In the genomic region with DNA sequence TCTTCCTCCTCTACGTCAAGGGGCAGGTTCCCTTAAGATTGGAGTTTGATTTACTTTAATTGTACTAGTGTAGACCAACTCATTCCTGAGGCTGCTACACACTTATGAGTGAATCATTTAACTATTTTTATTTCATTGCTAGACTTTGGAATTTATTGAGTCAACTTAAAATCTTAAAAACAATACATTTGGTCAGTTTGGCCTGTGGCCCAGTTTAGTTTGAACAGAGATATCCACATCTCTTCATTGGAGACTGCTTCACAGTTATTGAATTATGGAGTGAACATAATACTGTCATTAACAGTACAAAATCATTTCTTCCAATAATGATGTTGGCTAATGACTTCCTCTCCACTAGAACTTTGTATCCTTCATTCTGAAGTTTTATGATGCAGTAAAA, we compare ENCODE assay signal across 11 cellular contexts. TPM values are rescaled to one million over a fixed set of nuclear protein-coding genes. Genes with fewer than 3 reads are reported as not detected.
DNase-seq lines count a peak whose midpoint lies in the region; ATAC-seq, FAIRE-seq and TF ChIP-seq lines count a peak whose summit lies in the region.
"Had no signal": no experiment of that assay in that cellular context is flagged by ENCODE, and none has a peak within 500 bp of the region (broad histone marks: within the 10 kb centered on the region; RNA-seq: fewer than 3 reads in every experiment).

No MANE protein-coding gene starts in this region.

- peak overlapping the region; percentile 97 for H3K18ac ChIP-seq in IMR-90 (ENCODE audit: low read depth, low read length)

- no peak for TF ChIP-seq POLR2A in A549 (IDR thresholded peaks at IDR 0.05; ENCODE audit: low read length)
- TF ChIP-seq POLR2A in IMR-90 (IDR thresholded peaks at IDR 0.05; ENCODE audit: low read depth, low read length), result no peak

- H4K20me1 ChIP-seq in IMR-90 (ENCODE audit: insufficient read depth, low read length), result no peaks in the 10 kb centered on the region

- H2AK9ac ChIP-seq in IMR-90 (replicated peaks; ENCODE audit: low read depth, low read length, poor library complexity), result no peak overlapping the region

- H3K4me3 ChIP-seq in A549, result no peak overlapping the region
- no peak overlapping the region for H3K4me3 ChIP-seq in IMR-90 (ENCODE audit: insufficient read depth, low read depth, low read length)
- no peak overlapping the region for H3K4me3 ChIP-seq in bronchial epithelial cell (ENCODE audit: low read depth, low read length)

- H3K4me2 ChIP-seq in A549, result peak overlapping the region; percentile 81
- H3K4me2 ChIP-seq in IMR-90 (ENCODE audit: low read depth, low read length), result peak overlapping the region; percentile 65; the same call in 1 of the 2 replicates

- H2BK5ac ChIP-seq in IMR-90 (ENCODE audit: low read depth, low read length, poor library complexity, severe bottlenecking), result peak overlapping the region; percentile 99

- H3K9me3 ChIP-seq in A549 (no peaks in the 10 kb centered on the region), IMR-90 (ENCODE audit: control insufficient read depth, insufficient read depth, low read length) (no peaks in the 10 kb centered on the region)
- H3K9me3 ChIP-seq: neutrophil had no signal

- no peak for ATAC-seq in A549
- peak; percentile 28 for ATAC-seq in IMR-90 (ENCODE audit: low read depth)
- ATAC-seq in HG03565 (IDR thresholded peaks at IDR 0.05; ENCODE audit: unreplicated experiment), result no peak

- BruUV-seq in IMR-90 (replicated peaks; lab: Mats Ljungman, UMichigan), result no TSS peak

- TF ChIP-seq CTCF in A549 (IDR thresholded peaks at IDR 0.05) (no peak), IMR-90 (conservative IDR thresholded peaks at IDR 0.05; ENCODE audit: low read depth, low read length) (no peak), bronchial epithelial cell (IDR thresholded peaks at IDR 0.05; ENCODE audit: insufficient read depth, low read length, severe bottlenecking) (no peak)

- H3K4me1 ChIP-seq in A549 (peaks cover 66% of the 10 kb centered on the region), IMR-90 (ENCODE audit: control insufficient read depth, insufficient read depth, low read length) (peaks cover 27% of the 10 kb centered on the region)

- peaks cover 14% of the 10 kb centered on the region for H3K9me1 ChIP-seq in IMR-90 (ENCODE audit: insufficient read depth, low read length)

- H3K36me3 ChIP-seq in IMR-90 (ENCODE audit: control insufficient read depth, insufficient read depth, low read length) (no peaks in the 10 kb centered on the region), bronchial epithelial cell (ENCODE audit: control insufficient read depth, insufficient read depth, low read length) (no peaks in the 10 kb centered on the region)
- H3K36me3 ChIP-seq: neutrophil had no signal

- peak overlapping the region; percentile 85; the same call in 1 of the 2 replicates for H3K23ac ChIP-seq in IMR-90 (ENCODE audit: low read depth, low read length)

- CTCF ChIA-PET in A549 (lab: Yijun Ruan, JAX), result no interaction called here
- CTCF ChIA-PET in IMR-90 (lab: Yijun Ruan, JAX), result no interaction called here

- peak overlapping the region; percentile 72; the same call in 1 of the 2 replicates for H4K5ac ChIP-seq in IMR-90 (ENCODE audit: low read depth, low read length)

- DNase-seq in A549 (ENCODE audit: low read depth in 1 of 2, low spot score in 1 of 2) (peak in 1 of 2 experiments; percentile 62), IMR-90 (peak; percentile 93), bronchial epithelial cell (ENCODE audit: low read depth) (peak; percentile 72), kidney tubule cell (ENCODE audit: low spot score) (peak; percentile 82), NCI-H1092 treated with DMSO at 0.1 percent for 48 hours (lab: John Stamatoyannopoulos, UW) (no peak), SW480 (ENCODE audit: low spot score) (no peak), HuH-7.5 (ENCODE audit: low spot score) (no peak)

- TF ChIP-seq EP300 in A549 (IDR thresholded peaks at IDR 0.05), result 0 out of 5 replicates have a peak, but pooled peaks of 1 of the 2 experiments have one; percentile 17

- intact Hi-C loops in IMR-90 (cut with micrococcal nuclease), result no loop called here

- peak overlapping the region; percentile 97 for H2BK120ac ChIP-seq in IMR-90 (ENCODE audit: low read depth, low read length)

- no peak overlapping the region for H3K9ac ChIP-seq in IMR-90 (ENCODE audit: low read depth, low read length)

- peaks cover 3 to 41% of the 10 kb centered on the region in 2 experiments; a peak in 2 of 4 replicates for H3K79me1 ChIP-seq in IMR-90 (ENCODE audit: low read depth in 1 of 2, low read length in 2 of 2)

- 32% methylated on average over 1 of the region's 1 CpG for WGBS in A549 (ENCODE audit: missing lambda C conversion rate)
- WGBS in IMR-90 (ENCODE audit: extremely low coverage in 2 of 2, insufficient read length in 1 of 2), 2 experiments, result no CpG with 5 or more reads among the region's 1 CpG

- in situ Hi-C loops in IMR-90 (cut with MboI; ENCODE audit: low sequenced_read_pairs), result no loop called here

- H3K27me3 ChIP-seq in IMR-90 (ENCODE audit: control insufficient read depth, insufficient read depth, low read length), result no peaks in the 10 kb centered on the region
- H3K27me3 ChIP-seq in bronchial epithelial cell (ENCODE audit: control insufficient read depth, insufficient read depth, low read length), result no peaks in the 10 kb centered on the region

- POLR2A ChIA-PET in A549 (lab: Yijun Ruan, JAX), result no interaction called here
- POLR2A ChIA-PET in IMR-90 (lab: Charles Lee; ENCODE audit: unreplicated experiment), result no interaction called here

- no peak overlapping the region for H3K14ac ChIP-seq in IMR-90 (replicated peaks; ENCODE audit: low read depth, low read length)

- dilution Hi-C loops in IMR-90 (cut with HindIII; ENCODE audit: low sequenced_read_pairs, unreplicated experiment), result no loop called here

- peak overlapping the region; percentile 92 for H4K91ac ChIP-seq in IMR-90 (ENCODE audit: insufficient read depth, low read depth, low read length)

- H2BK15ac ChIP-seq in IMR-90 (ENCODE audit: low read depth, low read length), result peak overlapping the region; percentile 48; the same call in 1 of the 3 replicates

- no peak for FAIRE-seq in A549 (lab: Jason Lieb, UNC)
- FAIRE-seq in bronchial epithelial cell (lab: Jason Lieb, UNC), result no peak
- FAIRE-seq: keratinocyte had no signal

- H2BK20ac ChIP-seq in IMR-90 (ENCODE audit: low read depth, low read length), result peak overlapping the region; percentile 98

- H3K56ac ChIP-seq in IMR-90 (ENCODE audit: extremely low read depth, insufficient read depth, low read length), result peak overlapping the region; percentile 88; the same call in 1 of the 2 replicates

- H3K4ac ChIP-seq in IMR-90 (ENCODE audit: low read depth, low read length), result peak overlapping the region; percentile 89; the same call in 1 of the 2 replicates

- H2AFZ ChIP-seq in IMR-90 (replicated peaks; ENCODE audit: low read length, poor library complexity), result no peak overlapping the region

- peak overlapping the region; percentile 89 to 94 for H3K27ac ChIP-seq in A549
- H3K27ac ChIP-seq in IMR-90 (ENCODE audit: insufficient read depth, low read length), result peak overlapping the region; percentile 77
- H3K27ac ChIP-seq: neutrophil had no signal

- no peak overlapping the region for H2AK5ac ChIP-seq in IMR-90 (ENCODE audit: low read depth, low read length)

- peak overlapping the region; percentile 34 to 85; a peak in 3 of 4 replicates for H4K8ac ChIP-seq in IMR-90 (ENCODE audit: low read depth in 2 of 2, low read length in 2 of 2)

- TF ChIP-seq RAD21 in A549 (conservative IDR thresholded peaks at IDR 0.05 in 1 of 2, IDR thresholded peaks at IDR 0.05 in 1 of 2) (no peak; a peak in 2 of 5 replicates), IMR-90 (IDR thresholded peaks at IDR 0.05; ENCODE audit: low read length) (no peak)

TF ChIP-seq in A549, 52 proteins besides CTCF, POLR2A, EP300 and RAD21 (continues in another document):
- TF ChIP-seq, protein P1, sequence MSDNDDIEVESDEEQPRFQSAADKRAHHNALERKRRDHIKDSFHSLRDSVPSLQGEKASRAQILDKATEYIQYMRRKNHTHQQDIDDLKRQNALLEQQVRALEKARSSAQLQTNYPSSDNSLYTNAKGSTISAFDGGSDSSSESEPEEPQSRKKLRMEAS (IDR thresholded peaks at IDR 0.05), result no peak
- TF ChIP-seq JUNB (IDR thresholded peaks at IDR 0.05) (peak; percentile 69), JUN (IDR thresholded peaks at IDR 0.05) (peak in 1 of 2 experiments; percentile 21; a peak in 1 of 5 replicates), SMC3 (IDR thresholded peaks at IDR 0.05) (no peak)

TF ChIP-seq in IMR-90, 13 proteins besides CTCF, POLR2A, EP300 and RAD21 (continues in another document):
- TF ChIP-seq RFX5 (IDR thresholded peaks at IDR 0.05; ENCODE audit: low read depth, low read length), result no peak
- TF ChIP-seq MAFK (IDR thresholded peaks at IDR 0.05; ENCODE audit: low read depth, low read length), result no peak
- TF ChIP-seq RCOR1 (IDR thresholded peaks at IDR 0.05; ENCODE audit: insufficient replicate concordance, low read length), result peak; percentile 72
- TF ChIP-seq CHD1 (IDR thresholded peaks at IDR 0.05; ENCODE audit: low read depth, low read length), result 0 out of 2 replicates have a peak, but pooled peaks have one; percentile 59
- peak; percentile 34; the same call in 1 of the 2 replicates for TF ChIP-seq CEBPB (IDR thresholded peaks at IDR 0.05; ENCODE audit: low read depth, low read length)
- TF ChIP-seq SMC3 (IDR thresholded peaks at IDR 0.05; ENCODE audit: low read depth, low read length), result no peak

RNA-seq across cellular contexts. Expression of a gene that starts 13.3 kb away (rescaled TPM):
- polyA plus RNA-seq in A549 (2011; rRNA removed) (1,000 and 1,652 TPM in 2 replicates), A549 (2017; fragmentation: RNase III; extraction: RNeasy Plus Mini Kit Qiagen cat#74134 plus additional on column Dnase treatment) (1,376 to 1,704 TPM (median 1,440 TPM) in 3 replicates), IMR-90 (2012; rRNA removed) (774 and 970 TPM in 2 replicates)
- polyA plus RNA-seq in A549 (2012; cell fraction: cytosol; rRNA removed), result 421 and 548 TPM in 2 replicates
- 121 and 248 TPM in 2 replicates for polyA plus RNA-seq in A549 (2012; cell fraction: nucleus; rRNA removed)
- 173 and 174 TPM in 2 replicates for polyA minus RNA-seq in A549 (2011; rRNA and poly(A)+ RNA removed)
- total RNA-seq in IMR-90 (2012; rRNA removed) (290 and 1,344 TPM in 2 replicates), bronchial epithelial cell (542 and 567 TPM in 2 replicates)
- polyA plus RNA-seq in IMR-90 (2012; cell fraction: cytosol; rRNA removed), result 56.0 and 99.9 TPM in 2 replicates
- polyA plus RNA-seq in IMR-90 (2012; cell fraction: nucleus; rRNA removed; ENCODE audit: low replicate concordance), result 20.2 and 214 TPM in 2 replicates

RNA-seq across cellular contexts. Expression of a gene that starts 34.5 kb away (rescaled TPM):
- 0.09 and 0.13 TPM in 2 replicates for polyA plus RNA-seq in A549 (2011; rRNA removed)
- polyA plus RNA-seq in A549 (2012; cell fraction: cytosol; rRNA removed), result 0.13 TPM in 1 of 2 replicates, not detected in the other
- polyA plus RNA-seq in A549 (2012; cell fraction: nucleus; rRNA removed), result 0.12 and 0.33 TPM in 2 replicates
- polyA plus RNA-seq in A549 (2017; fragmentation: RNase III; extraction: RNeasy Plus Mini Kit Qiagen cat#74134 plus additional on column Dnase treatment), result 0.05 to 0.16 TPM (median 0.14 TPM) in 3 replicates
- polyA minus RNA-seq in A549 (2011; rRNA and poly(A)+ RNA removed), result 0.29 and 0.33 TPM in 2 replicates
- total RNA-seq in IMR-90 (2012; rRNA removed), result 0.18 and 0.28 TPM in 2 replicates
- 0.06 and 0.12 TPM in 2 replicates for polyA plus RNA-seq in IMR-90 (2012; rRNA removed)
- polyA plus RNA-seq in IMR-90 (2012; cell fraction: cytosol; rRNA removed), result not detected in 2 replicates
- polyA plus RNA-seq in IMR-90 (2012; cell fraction: nucleus; rRNA removed; ENCODE audit: low replicate concordance), result 0.18 and 0.49 TPM in 2 replicates
- under 0.01 and 0.51 TPM in 2 replicates for total RNA-seq in bronchial epithelial cell
- total RNA-seq: G401 had no signal

Comparison
In these comparisons a context has a peak if more than half of its experiments do, and no peak if none do; other contexts are left out.
1. DNase-seq: peak in IMR-90 (single experiment), bronchial epithelial cell (single experiment) and kidney tubule cell (single experiment); none in NCI-H1092 treated with DMSO at 0.1 percent for 48 hours (single experiment), SW480 (single experiment) and HuH-7.5 (single experiment).